Comparison of ENCODE assay signal across 6 cellular contexts in the genomic region with DNA sequence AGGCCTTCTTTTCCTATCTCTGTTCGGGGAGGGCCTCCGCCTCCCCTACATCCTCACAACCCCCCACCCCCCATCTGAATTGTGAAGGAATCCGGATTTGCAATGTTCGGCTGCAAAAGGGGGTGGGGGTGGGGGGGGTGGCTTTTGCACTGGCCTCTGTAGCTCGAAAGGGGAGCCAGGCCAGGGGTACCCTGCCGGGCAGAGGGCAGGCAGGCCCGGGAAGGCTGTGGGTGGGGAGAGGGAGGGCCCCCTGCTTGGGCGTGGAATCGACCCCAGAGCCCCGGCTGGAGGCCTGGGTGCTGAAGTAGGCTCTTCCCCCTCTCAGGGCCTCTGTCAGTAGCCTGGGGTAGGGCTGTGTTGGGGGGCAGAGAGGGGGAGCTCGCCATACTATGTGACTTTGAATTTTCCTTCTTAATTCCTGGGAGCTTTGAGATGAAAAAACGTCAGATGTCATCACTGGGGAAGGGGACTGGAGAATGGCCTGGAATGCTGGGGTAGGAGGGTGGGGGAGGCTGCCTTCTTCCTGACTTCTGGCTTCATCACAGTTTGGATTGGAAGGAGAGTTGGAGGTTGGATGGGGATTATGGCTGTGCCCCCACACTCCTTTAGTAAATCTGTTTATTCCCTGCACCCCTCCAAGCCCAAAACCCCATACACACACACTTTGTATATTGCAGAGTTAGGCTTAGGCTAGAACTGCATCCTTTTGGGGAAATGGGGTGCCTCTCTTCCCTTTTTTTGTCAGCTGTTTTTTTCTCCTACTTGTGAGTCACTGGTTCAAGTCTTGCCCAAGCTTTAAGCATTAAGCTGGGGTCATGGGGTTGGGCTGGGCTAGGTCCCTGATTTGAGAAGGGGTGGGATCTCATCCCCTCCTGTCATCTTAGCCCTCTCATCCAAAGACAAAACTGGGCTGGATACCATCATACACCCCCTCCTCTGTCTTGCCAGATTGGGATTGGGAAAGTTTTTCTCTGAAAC. TPM values are rescaled to one million over a fixed set of nuclear protein-coding genes. Genes with fewer than 3 reads are reported as not detected.
DNase-seq lines count a peak whose midpoint lies in the region; ATAC-seq and TF ChIP-seq lines count a peak whose summit lies in the region.

No MANE protein-coding gene starts in this region.

- H3K9me2 ChIP-seq in HCT116 (ENCODE audit: insufficient read depth) (no peaks in the 10 kb centered on the region), neural cell (ENCODE audit: insufficient read depth, low read length) (no peaks in the 10 kb centered on the region)

- no peak for TF ChIP-seq EP300 in neural cell (conservative IDR thresholded peaks at IDR 0.05; ENCODE audit: poor library complexity, severe bottlenecking)

- no peaks in the 10 kb centered on the region for H3K27me3 ChIP-seq in HCT116 (ENCODE audit: insufficient read depth, low read length)
- H3K27me3 ChIP-seq in breast epithelium: no peaks in the 10 kb centered on the region
- H3K27me3 ChIP-seq in neural cell (ENCODE audit: insufficient read depth, low read depth, low read length): no peaks in the 10 kb centered on the region

- no peaks in the 10 kb centered on the region for H3K9me3 ChIP-seq in HCT116 (ENCODE audit: control insufficient read depth in 1 of 2, insufficient read depth in 1 of 2, low read depth in 1 of 2, low read length in 2 of 2)
- H3K9me3 ChIP-seq in breast epithelium: no peaks in the 10 kb centered on the region
- no peaks in the 10 kb centered on the region for H3K9me3 ChIP-seq in neural cell (ENCODE audit: low read length)

- no peak for TF ChIP-seq POLR2A in HCT116 (IDR thresholded peaks at IDR 0.05; ENCODE audit: borderline replicate concordance, extremely low read depth, insufficient read depth, insufficient read length)
- TF ChIP-seq POLR2A in breast epithelium (IDR thresholded peaks at IDR 0.05): no peak

- H3K4me2 ChIP-seq in HCT116 (ENCODE audit: low read length): peak overlapping the region; percentile 99
- H3K4me2 ChIP-seq in neural cell (ENCODE audit: low read length): peak overlapping the region; percentile 95

- ATAC-seq in HCT116: no peak
- no peak for ATAC-seq in GM21367 (IDR thresholded peaks at IDR 0.05; ENCODE audit: unreplicated experiment)
- ATAC-seq in GM18873 (IDR thresholded peaks at IDR 0.05; ENCODE audit: low FRiP score, unreplicated experiment): no peak

- H3K4me3 ChIP-seq in HCT116 (replicated peaks in 1 of 2; ENCODE audit: low read depth in 1 of 2, low read length in 2 of 2) (peak overlapping the region; percentile 74 to 80; a peak in 2 of 4 replicates), breast epithelium (peak overlapping the region; percentile 63 to 82 (median 67)), neural cell (ENCODE audit: low read length) (peak overlapping the region; percentile 99)

- no peaks in the 10 kb centered on the region for H3F3A ChIP-seq in neural cell (ENCODE audit: insufficient read depth, low read length, poor library complexity, severe bottlenecking)

- H3K36me3 ChIP-seq in HCT116 (ENCODE audit: control insufficient read depth in 1 of 2, insufficient read depth in 2 of 2, low read length in 2 of 2) (no peaks in the 10 kb centered on the region), breast epithelium (no peaks in the 10 kb centered on the region), neural cell (ENCODE audit: insufficient read depth, low read length) (no peaks in the 10 kb centered on the region)

- POLR2A ChIA-PET in HCT116 (lab: Charles Lee): no interaction called here

- RAD21 ChIA-PET in HCT116 (lab: Charles Lee; ENCODE audit: low non-redundant PET in 1 of 2, low total read pairs in 2 of 2, uncharacterized antibody in 2 of 2, unreplicated experiment in 2 of 2): no interaction called here

- BruUV-seq in HCT116 (replicated peaks; lab: Mats Ljungman, UMichigan): TSS peak; percentile 32

- H2AFZ ChIP-seq in HCT116 (ENCODE audit: low read depth, low read length, poor library complexity, severe bottlenecking): no peak overlapping the region
- H2AFZ ChIP-seq in neural cell (ENCODE audit: low read depth, low read length): peak overlapping the region; percentile 49

- H3K27ac ChIP-seq in HCT116 (ENCODE audit: low read depth, low read length): no peak overlapping the region
- H3K27ac ChIP-seq in breast epithelium: peak overlapping the region; percentile 93 to 97
- peak overlapping the region; percentile 75 for H3K27ac ChIP-seq in neural cell (ENCODE audit: low read length)

- H3K9ac ChIP-seq in HCT116 (ENCODE audit: low read length) (no peak overlapping the region), neural cell (ENCODE audit: low read length) (peak overlapping the region; percentile 96)

- intact Hi-C loops in HCT116 (cut with micrococcal nuclease): loop anchor here (10.0 kb wide), 1 partner anchor 115 kb away; no protein-coding TSS in a partner anchor
- intact Hi-C loops in breast epithelium (cut with DNase I; ENCODE audit: low total_unique reads): no loop called here

- CTCF ChIA-PET in HCT116 (lab: Charles Lee): interaction anchor here (4.1 kb wide), 1 partner anchor 45 kb away, joined by 40 read pairs; no protein-coding TSS in a partner anchor

- H3K79me2 ChIP-seq in HCT116 (ENCODE audit: insufficient read depth, low read length): no peaks in the 10 kb centered on the region
- H3K79me2 ChIP-seq in neural cell (replicated peaks; ENCODE audit: insufficient read depth, low read length): peaks cover 39% of the 10 kb centered on the region

- H4K20me1 ChIP-seq in HCT116 (ENCODE audit: insufficient read depth): no peaks in the 10 kb centered on the region
- peaks cover 14% of the 10 kb centered on the region for H4K20me1 ChIP-seq in neural cell (ENCODE audit: insufficient read depth)

- peaks cover 9 to 40% of the 10 kb centered on the region in 2 experiments for H3K4me1 ChIP-seq in HCT116 (ENCODE audit: control insufficient read depth in 1 of 2, insufficient read depth in 2 of 2, low read length in 2 of 2)
- peaks cover 0 to 3% of the 10 kb centered on the region in 2 donors for H3K4me1 ChIP-seq in breast epithelium

- no peak for TF ChIP-seq RAD21 in HCT116 (IDR thresholded peaks at IDR 0.05; ENCODE audit: low read depth)
- no peak for TF ChIP-seq RAD21 in neural cell (conservative IDR thresholded peaks at IDR 0.05)

- DNase-seq in HCT116 (ENCODE audit: low read depth, low spot score) (no peak), breast epithelium (ENCODE audit: low spot score in 2 of 2) (no peak), NCI-H774 (lab: John Stamatoyannopoulos, UW) (no peak)

- no peak for TF ChIP-seq CTCF in HCT116 (IDR thresholded peaks at IDR 0.05 in 2 of 3, conservative IDR thresholded peaks at IDR 0.05 in 1 of 3; ENCODE audit: borderline replicate concordance in 1 of 3, insufficient read depth in 1 of 3, low read depth in 2 of 3, low read length in 2 of 3)
- no peak for TF ChIP-seq CTCF in breast epithelium (IDR thresholded peaks at IDR 0.05)
- TF ChIP-seq CTCF in neural cell (IDR thresholded peaks at IDR 0.05; ENCODE audit: poor library complexity, severe bottlenecking): no peak

TF ChIP-seq in HCT116, 20 proteins besides CTCF, POLR2A, EP300 and RAD21 (continues in another document):
- TF ChIP-seq SIN3A (IDR thresholded peaks at IDR 0.05; ENCODE audit: low read depth) (no peak), YY1 (IDR thresholded peaks at IDR 0.05; ENCODE audit: extremely low read depth, insufficient replicate concordance, low read depth, low read length) (no peak), ZNF274 (IDR thresholded peaks at IDR 0.05; ENCODE audit: low read depth, low read length) (no peak), JUND (IDR thresholded peaks at IDR 0.05) (no peak), TCF7L2 (IDR thresholded peaks at IDR 0.05; ENCODE audit: borderline replicate concordance, extremely low read depth, insufficient read depth, insufficient read length) (no peak), SRF (IDR thresholded peaks at IDR 0.05; ENCODE audit: low read depth) (no peak)
- TF ChIP-seq, protein P1, sequence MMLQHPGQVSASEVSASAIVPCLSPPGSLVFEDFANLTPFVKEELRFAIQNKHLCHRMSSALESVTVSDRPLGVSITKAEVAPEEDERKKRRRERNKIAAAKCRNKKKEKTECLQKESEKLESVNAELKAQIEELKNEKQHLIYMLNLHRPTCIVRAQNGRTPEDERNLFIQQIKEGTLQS (IDR thresholded peaks at IDR 0.05): no peak

TF ChIP-seq in neural cell, 6 proteins besides CTCF, POLR2A, EP300 and RAD21 (continues in another document):
- TF ChIP-seq MXI1 (conservative IDR thresholded peaks at IDR 0.05; ENCODE audit: poor library complexity, severe bottlenecking): no peak
- no peak for TF ChIP-seq POLR2AphosphoS5 (IDR thresholded peaks at IDR 0.05)
- TF ChIP-seq SMC3 (conservative IDR thresholded peaks at IDR 0.05; ENCODE audit: poor library complexity): no peak

RNA-seq across cellular contexts. Expression of a gene that starts 1.3 kb away (rescaled TPM):
- total RNA-seq in HCT116 (2021; ENCODE audit: unreplicated experiment): 12.0 TPM
- 9.3 and 14.6 TPM in 2 replicates for polyA plus RNA-seq in HCT116 (2012)
- total RNA-seq in breast epithelium: 100 to 1,000 TPM; 102 to 894 (median 240) TPM
- polyA plus RNA-seq in neural cell: 18.2 and 27.7 TPM in 2 replicates
- polyA minus RNA-seq in neural cell: 93.7 and 106 TPM in 2 replicates

RNA-seq across cellular contexts. Expression of a gene that starts 17.8 kb away (rescaled TPM):
- total RNA-seq in HCT116 (2021; ENCODE audit: unreplicated experiment): not detected
- not detected in 2 replicates for polyA plus RNA-seq in HCT116 (2012)
- total RNA-seq in breast epithelium: not detected
- polyA plus RNA-seq in neural cell: not detected in 2 replicates
- not detected in 2 replicates for polyA minus RNA-seq in neural cell

RNA-seq across cellular contexts. Expression of a gene that starts 18.4 kb away (rescaled TPM):
- total RNA-seq in HCT116 (2021; ENCODE audit: unreplicated experiment) (78.5 TPM), breast epithelium (100 to 1,000 TPM; 139 to 147 (median 146) TPM)
- polyA plus RNA-seq in HCT116 (2012): 53.3 and 55.0 TPM in 2 replicates
- polyA plus RNA-seq in neural cell: not detected in 2 replicates
- polyA minus RNA-seq in neural cell: 0.58 TPM in 1 of 2 replicates, not detected in the other

RNA-seq across cellular contexts. Expression of a gene that starts 40.7 kb away (rescaled TPM):
- total RNA-seq in HCT116 (2021; ENCODE audit: unreplicated experiment): 77.1 TPM
- 59.6 and 68.8 TPM in 2 replicates for polyA plus RNA-seq in HCT116 (2012)
- 10 to 100 TPM in 2 of 3 donors, 1 to 10 TPM in 1; 9.0 to 33.2 (median 24.6) TPM for total RNA-seq in breast epithelium
- 15.6 and 16.4 TPM in 2 replicates for polyA plus RNA-seq in neural cell
- polyA minus RNA-seq in neural cell: 17.6 and 20.9 TPM in 2 replicates

RNA-seq across cellular contexts. Expression of a gene that starts 51.0 kb away (rescaled TPM):
- total RNA-seq in HCT116 (2021; ENCODE audit: unreplicated experiment) (35.2 TPM), breast epithelium (10 to 100 TPM in 2 of 3 donors, 1 to 10 TPM in 1; 6.9 to 13.3 (median 10.9) TPM)
- 9.0 and 12.3 TPM in 2 replicates for polyA plus RNA-seq in HCT116 (2012)
- 5.9 and 6.8 TPM in 2 replicates for polyA plus RNA-seq in neural cell
- 3.9 and 4.3 TPM in 2 replicates for polyA minus RNA-seq in neural cell
